Comparison of ENCODE assay signal across 25 cellular contexts in genomic region chr16:2498531-2499253, GRCh38. TPM values are rescaled to one million over a fixed set of nuclear protein-coding genes. Genes with fewer than 3 reads are reported as not detected.
DNase-seq lines count a peak whose midpoint lies in the region; ATAC-seq and TF ChIP-seq lines count a peak whose summit lies in the region.
"Had no signal": no experiment of that assay in that cellular context is flagged by ENCODE, and none has a peak within 500 bp of the region (broad histone marks: within the 10 kb centered on the region; RNA-seq: fewer than 3 reads in every experiment).

No MANE protein-coding gene starts in this region.

- intact Hi-C loops in Right ventricle myocardium inferior (cut with DNase I) (loop anchor here (5.0 kb wide), 1 partner anchor 36 kb away; the partner anchor contains the start of gene TEDC2), cardiac septum (cut with DNase I) (loop anchor here (5.0 kb wide), 1 partner anchor 71 kb away; the partner anchor contains the start of gene CCNF), lower lobe of right lung (cut with DNase I) (no loop called here)

- no peak overlapping the region for H4K8ac ChIP-seq in trophoblast cell (ENCODE audit: low read depth, low read length)

- no peak overlapping the region for H3K18ac ChIP-seq in trophoblast cell (ENCODE audit: low read length)

- no peak overlapping the region for H3K9ac ChIP-seq in trophoblast cell (ENCODE audit: low read length)

- H3K14ac ChIP-seq in trophoblast cell (ENCODE audit: low read length), result no peak overlapping the region

- no peaks in the 10 kb centered on the region for H3K79me2 ChIP-seq in trophoblast cell (ENCODE audit: control insufficient read depth, insufficient read depth, low read length, poor library complexity)

- H3K9me3 Mint-ChIP-seq in activated naive CD8-positive, alpha-beta T cell treated with anti-CD3 and anti-CD28 coated beads, Interleukin-2, amount 50 U/mL, for 24 hours, result no peaks in the 10 kb centered on the region

- no peak overlapping the region for H2AFZ ChIP-seq in trophoblast cell (ENCODE audit: insufficient read depth, low read length, poor library complexity)

- H3K9me3 ChIP-seq in lower lobe of right lung (no peaks in the 10 kb centered on the region), trophoblast cell (ENCODE audit: insufficient read depth, low read depth, low read length) (no peaks in the 10 kb centered on the region)
- H3K9me3 ChIP-seq: gastrocnemius medialis, spleen, uterus had no signal

- ATAC-seq in Right ventricle myocardium inferior (peak; percentile 36), esophagus mucosa (peak; percentile 86), lower lobe of right lung (peak; percentile 40 to 50), HG03469 (IDR thresholded peaks at IDR 0.05; ENCODE audit: unreplicated experiment) (no peak)
- ATAC-seq in activated naive CD8-positive, alpha-beta T cell treated with anti-CD3 and anti-CD28 coated beads, Interleukin-2, amount 50 U/mL, for 24 hours, result no peak
- ATAC-seq: HCT116, PC-3, T-helper 17 cell had no signal

- no peak overlapping the region for H2BK5ac ChIP-seq in trophoblast cell (ENCODE audit: low read depth, low read length, poor library complexity)

- H3K36me3 Mint-ChIP-seq in activated naive CD8-positive, alpha-beta T cell treated with anti-CD3 and anti-CD28 coated beads, Interleukin-2, amount 50 U/mL, for 24 hours (ENCODE audit: low read depth), result no peaks in the 10 kb centered on the region

- no peak overlapping the region for H3K4me3 Mint-ChIP-seq in activated naive CD8-positive, alpha-beta T cell treated with anti-CD3 and anti-CD28 coated beads, Interleukin-2, amount 50 U/mL, for 24 hours
- H3K4me3 Mint-ChIP-seq: T-helper 17 cell had no signal

- no peak overlapping the region for H2AK5ac ChIP-seq in trophoblast cell (ENCODE audit: low read length)

- no CpG with 5 or more reads among the region's 15 CpGs for WGBS in trophoblast cell (ENCODE audit: extremely low coverage, insufficient coverage, insufficient read length)

- H3K4me2 ChIP-seq in trophoblast cell (ENCODE audit: low read length), result no peak overlapping the region

- H2BK12ac ChIP-seq in trophoblast cell (ENCODE audit: low read length), result no peak overlapping the region

- no peaks in the 10 kb centered on the region for H3K27me3 ChIP-seq in lower lobe of right lung (ENCODE audit: low read depth)
- H3K27me3 ChIP-seq in trophoblast cell (ENCODE audit: insufficient read depth, low read length), result no peaks in the 10 kb centered on the region
- H3K27me3 ChIP-seq: cardiac muscle cell, dorsolateral prefrontal cortex, gastrocnemius medialis, SJSA1, spleen, uterus had no signal

- peaks cover 70% of the 10 kb centered on the region for H3K4me1 ChIP-seq in lower lobe of right lung
- peaks cover 2 to 3% of the 10 kb centered on the region in 2 experiments for H3K4me1 ChIP-seq in trophoblast cell (ENCODE audit: control insufficient read depth in 1 of 2, insufficient read depth in 2 of 2, low read length in 2 of 2)

- TF ChIP-seq CTCF in lower lobe of right lung (IDR thresholded peaks at IDR 0.05), result no peak

- peak overlapping the region; percentile 32 for H3K27ac ChIP-seq in lower lobe of right lung
- no peak overlapping the region for H3K27ac ChIP-seq in trophoblast cell (ENCODE audit: low read depth, low read length)
- H3K27ac ChIP-seq: cardiac muscle cell, SJSA1, spleen, uterus had no signal

- H4K12ac ChIP-seq in trophoblast cell (ENCODE audit: low read depth, low read length), result no peak overlapping the region

- no peak overlapping the region for H3K27ac Mint-ChIP-seq in activated naive CD8-positive, alpha-beta T cell treated with anti-CD3 and anti-CD28 coated beads, Interleukin-2, amount 50 U/mL, for 24 hours
- H3K27ac Mint-ChIP-seq: T-helper 17 cell had no signal

- no peaks in the 10 kb centered on the region for H3K79me1 ChIP-seq in trophoblast cell (ENCODE audit: low read length)

- no peak overlapping the region for H4K91ac ChIP-seq in trophoblast cell (ENCODE audit: low read depth, low read length)

- H3K4ac ChIP-seq in trophoblast cell (ENCODE audit: low read depth, low read length), result no peak overlapping the region

- DNase-seq in Right ventricle myocardium inferior (ENCODE audit: missing footprints) (peak; percentile 74), cardiac septum (ENCODE audit: low spot score) (no peak), lower lobe of right lung (peak; percentile 85), trophoblast cell (no peak)
- no peak for DNase-seq in stimulated activated CD4-positive, alpha-beta T cell treated with anti-CD3 and anti-CD28 coated beads, Interleukin-4, amount 100 ng/mL, for 24 hours
- DNase-seq in activated naive CD8-positive, alpha-beta T cell treated with anti-CD3 and anti-CD28 coated beads, Interleukin-2, amount 50 U/mL, for 24 hours, result no peak
- DNase-seq: activated CD4-positive, alpha-beta T cell treated with anti-CD3 and anti-CD28 coated beads, Interleukin-2, amount 50 U/mL, for 1 hour; activated CD8-positive, alpha-beta memory T cell treated with anti-CD3 and anti-CD28 coated beads, Interleukin-2, amount 50 U/mL, for 4 hours; activated effector memory CD4-positive, alpha-beta T cell treated with anti-CD3 and anti-CD28 coated beads, Interleukin-2, amount 50 U/mL, for 16 hours; NCI-H1436 treated with DMSO at 0.1 percent for 48 hours; NCI-H82; PC-3; spleen; stimulated activated CD4-positive, alpha-beta T cell treated with anti-CD3 and anti-CD28 coated beads, Interleukin-4, amount 100 ng/mL, for 4 hours; T-helper 17 cell; uterus had no signal

- H3K36me3 ChIP-seq in lower lobe of right lung (peaks cover 34% of the 10 kb centered on the region), trophoblast cell (ENCODE audit: control insufficient read depth in 1 of 2, insufficient read depth in 2 of 2, low read length in 2 of 2) (peaks cover 17 to 20% of the 10 kb centered on the region in 2 experiments)
- H3K36me3 ChIP-seq: gastrocnemius medialis, uterus had no signal

- H3K27me3 Mint-ChIP-seq in activated naive CD8-positive, alpha-beta T cell treated with anti-CD3 and anti-CD28 coated beads, Interleukin-2, amount 50 U/mL, for 24 hours, result no peaks in the 10 kb centered on the region
- H3K27me3 Mint-ChIP-seq: T-helper 17 cell had no signal

- H3K23ac ChIP-seq in trophoblast cell (ENCODE audit: low read length), result no peak overlapping the region

- no peaks in the 10 kb centered on the region for H3K4me1 Mint-ChIP-seq in activated naive CD8-positive, alpha-beta T cell treated with anti-CD3 and anti-CD28 coated beads, Interleukin-2, amount 50 U/mL, for 24 hours
- H3K4me1 Mint-ChIP-seq: T-helper 17 cell had no signal

- no peak overlapping the region for H3K4me3 ChIP-seq in lower lobe of right lung
- no peak overlapping the region for H3K4me3 ChIP-seq in trophoblast cell (ENCODE audit: low read depth, low read length)
- H3K4me3 ChIP-seq: cardiac muscle cell, dorsolateral prefrontal cortex, gastrocnemius medialis, SJSA1, spleen, uterus had no signal

- H2BK120ac ChIP-seq in trophoblast cell (ENCODE audit: insufficient read depth, low read length, poor library complexity), result no peak overlapping the region

RNA-seq across cellular contexts. Expression of gene ATP6V0C, which starts 15.1 kb away (rescaled TPM):
- total RNA-seq in Right ventricle myocardium inferior (137 TPM), cardiac septum (137 TPM), esophagus mucosa (205 TPM), lower lobe of right lung (313 TPM)
- polyA plus RNA-seq in trophoblast cell (2013), result 722 and 724 TPM in 2 replicates

RNA-seq across cellular contexts. Expression of gene AMDHD2, which starts 21.5 kb away (rescaled TPM):
- total RNA-seq in Right ventricle myocardium inferior (16.2 TPM), cardiac septum (12.4 TPM), esophagus mucosa (19.0 TPM), lower lobe of right lung (53.4 TPM)
- 11.1 and 11.6 TPM in 2 replicates for polyA plus RNA-seq in trophoblast cell (2013)

RNA-seq across cellular contexts. Expression of gene TBC1D24, which starts 23.8 kb away (rescaled TPM):
- 14.8 TPM for total RNA-seq in Right ventricle myocardium inferior
- 8.3 TPM for total RNA-seq in cardiac septum
- 2.0 TPM for total RNA-seq in esophagus mucosa
- total RNA-seq in lower lobe of right lung, result 40.2 TPM
- polyA plus RNA-seq in trophoblast cell (2013), result 4.0 TPM in 2 replicates

RNA-seq across cellular contexts. Expression of gene NTN3, which starts 27.6 kb away (rescaled TPM):
- total RNA-seq in Right ventricle myocardium inferior (0.19 TPM), cardiac septum (0.30 TPM), esophagus mucosa (0.08 TPM), lower lobe of right lung (0.24 TPM)
- polyA plus RNA-seq in trophoblast cell (2013), result 0.03 and 0.04 TPM in 2 replicates
- total RNA-seq: gastrocnemius medialis, mononuclear cell, PC-3, T-helper 17 cell had no signal

RNA-seq across cellular contexts. Expression of gene CEMP1, which starts 32.5 kb away (rescaled TPM):
- not detected for total RNA-seq in Right ventricle myocardium inferior
- not detected for total RNA-seq in cardiac septum
- total RNA-seq in esophagus mucosa, result not detected
- 1.4 TPM for total RNA-seq in lower lobe of right lung
- not detected in 2 replicates for polyA plus RNA-seq in trophoblast cell (2013)
- total RNA-seq: epithelial cell of proximal tubule, gastrocnemius medialis, PC-3, SJSA1 had no signal

Comparison
In these comparisons a context has a peak if more than half of its experiments do, and no peak if none do; other contexts are left out.
1. DNase-seq: peak in Right ventricle myocardium inferior (single experiment) and lower lobe of right lung (single experiment); none in cardiac septum (single experiment), stimulated activated CD4-positive, alpha-beta T cell treated with anti-CD3 and anti-CD28 coated beads, Interleukin-4, amount 100 ng/mL, for 24 hours (single experiment), activated naive CD8-positive, alpha-beta T cell treated with anti-CD3 and anti-CD28 coated beads, Interleukin-2, amount 50 U/mL, for 24 hours (single experiment) and trophoblast cell (0 of 2).
2. ATAC-seq: peak in Right ventricle myocardium inferior (single experiment), esophagus mucosa (single experiment) and lower lobe of right lung (2 of 2); none in HG03469 (single experiment) and activated naive CD8-positive, alpha-beta T cell treated with anti-CD3 and anti-CD28 coated beads, Interleukin-2, amount 50 U/mL, for 24 hours (single experiment).